ENCODE assay signal across 11 cellular contexts in genomic region chr10:87076421-87076820, GRCh38. TPM values are rescaled to one million over a fixed set of nuclear protein-coding genes. Genes with fewer than 3 reads are reported as not detected.
"Had no signal": no experiment of that assay in that cellular context is flagged by ENCODE, and none has a peak within 500 bp of the region (broad histone marks: within the 10 kb centered on the region; RNA-seq: fewer than 3 reads in every experiment).

No MANE protein-coding gene starts in this region.

RNA-seq across cellular contexts. Expression of gene FAM25A, which starts 56.3 kb away (rescaled TPM):
- total RNA-seq: activated B cell treated with CpG ODN at 0.5 μM for 24 hours; activated CD4-positive, alpha-beta memory T cell treated with anti-CD3 and anti-CD28 coated beads for 36 hours; activated CD4-positive, alpha-beta T cell treated with anti-CD3 and anti-CD28 coated beads, Interleukin-2, amount 10 ng/mL, durations not matched to agents 24 days and 14 days; activated CD8-positive, alpha-beta memory T cell treated with anti-CD3 and anti-CD28 coated beads for 36 hours; activated naive CD8-positive, alpha-beta T cell treated with anti-CD3 and anti-CD28 coated beads, Interleukin-2, amount 10 ng/mL, durations not matched to agents 7 days and 5 days; activated T-cell treated with anti-CD3 and anti-CD28 coated beads, Interleukin-2, amount 50 U/mL, for 4 hours; activated T-helper 2 cell treated with anti-CD3 and anti-CD28 coated beads, Interferon-gamma antibody, Interleukin-2, Interleukin-4, amounts not matched to agents 10 μg/mL and 5 μg/mL and 100 μg/mL, durations not matched to agents 14 hours and 24 hours and 36 hours; ascending aorta; cardiac muscle cell; cerebellum had no signal
- polyA plus RNA-seq: adipose tissue, cardiac muscle cell had no signal
